In genomic region chr9:105479846-105480245, GRCh38 we compare ENCODE assay signal across 32 cellular contexts.
"Had no signal": no experiment of that assay in that cellular context is flagged by ENCODE, and none has a peak within 500 bp of the region (broad histone marks: within the 10 kb centered on the region; RNA-seq: fewer than 3 reads in every experiment).

No MANE protein-coding gene starts in this region.

- H3K4me1 Mint-ChIP-seq: immature natural killer cell; naive thymus-derived CD4-positive, alpha-beta T cell; stimulated activated effector memory CD8-positive, alpha-beta T cell treated with anti-CD3 and anti-CD28 coated beads, Interleukin-12 subunit alpha, Interleukin-12 subunit beta, amount 100 ng/mL, for 72 hours had no signal

- ATAC-seq: left colon; left lung; lower lobe of right lung; mucosa of descending colon; naive thymus-derived CD4-positive, alpha-beta T cell; natural killer cell treated with Interleukin-12 subunit alpha and Interleukin-12 subunit beta and Interleukin-15 and Interleukin-18, amount 100 ng/mL, for 72 hours; pancreas; right cardiac atrium; sciatic nerve; stimulated activated effector memory CD8-positive, alpha-beta T cell treated with anti-CD3 and anti-CD28 coated beads, Interleukin-12 subunit alpha, Interleukin-12 subunit beta, amount 100 ng/mL, for 72 hours; upper lobe of right lung had no signal

- H3K27ac Mint-ChIP-seq: immature natural killer cell; naive thymus-derived CD4-positive, alpha-beta T cell; natural killer cell treated with Interleukin-12 subunit alpha and Interleukin-12 subunit beta and Interleukin-15 and Interleukin-18, amount 100 ng/mL, for 72 hours; stimulated activated effector memory CD8-positive, alpha-beta T cell treated with anti-CD3 and anti-CD28 coated beads, Interleukin-12 subunit alpha, Interleukin-12 subunit beta, amount 100 ng/mL, for 72 hours; stimulated activated naive CD8-positive, alpha-beta T cell treated with anti-CD3 and anti-CD28 coated beads, Interleukin-15, Interleukin-2, amounts not matched to agents 100 ng/mL and 50 ng/mL, for 24 hours had no signal

- H3K4me1 ChIP-seq: left lung, lower lobe of right lung, pancreas, prostate gland, suprapubic skin, tibial artery, upper lobe of right lung had no signal

- H3K27me3 ChIP-seq: left lung, pancreas, suprapubic skin, tibial artery, upper lobe of right lung had no signal

- H3K4me3 Mint-ChIP-seq: immature natural killer cell; naive thymus-derived CD4-positive, alpha-beta T cell; natural killer cell treated with Interleukin-12 subunit alpha and Interleukin-12 subunit beta and Interleukin-15 and Interleukin-18, amount 100 ng/mL, for 72 hours; neural crest cell; stimulated activated effector memory CD8-positive, alpha-beta T cell treated with anti-CD3 and anti-CD28 coated beads, Interleukin-12 subunit alpha, Interleukin-12 subunit beta, amount 100 ng/mL, for 72 hours; stimulated activated naive CD8-positive, alpha-beta T cell treated with anti-CD3 and anti-CD28 coated beads, Interleukin-15, Interleukin-2, amounts not matched to agents 100 ng/mL and 50 ng/mL, for 24 hours had no signal

- H3K9me3 Mint-ChIP-seq: immature natural killer cell; naive thymus-derived CD4-positive, alpha-beta T cell; natural killer cell treated with Interleukin-12 subunit alpha and Interleukin-12 subunit beta and Interleukin-15 and Interleukin-18, amount 100 ng/mL, for 72 hours; neural crest cell; stimulated activated effector memory CD8-positive, alpha-beta T cell treated with anti-CD3 and anti-CD28 coated beads, Interleukin-12 subunit alpha, Interleukin-12 subunit beta, amount 100 ng/mL, for 72 hours; stimulated activated naive CD8-positive, alpha-beta T cell treated with anti-CD3 and anti-CD28 coated beads, Interleukin-15, Interleukin-2, amounts not matched to agents 100 ng/mL and 50 ng/mL, for 24 hours had no signal

- DNase-seq: hypothalamus; immature natural killer cell; kidney; left colon; left lung; lower lobe of right lung; mammary epithelial cell; mesenchymal stem cell; mucosa of descending colon; naive thymus-derived CD4-positive, alpha-beta T cell; nucleus accumbens; pancreas; posterior cingulate gyrus; retina; stimulated activated CD4-positive, alpha-beta T cell treated with anti-CD3 and anti-CD28 coated beads, Interleukin-12 subunit alpha, Interleukin-12 subunit beta, amount 100 ng/mL, for 4 hours; stimulated activated CD4-positive, alpha-beta T cell treated with anti-CD3 and anti-CD28 coated beads, Interleukin-15, amount 100 ng/mL, for 24 hours; stimulated activated CD4-positive, alpha-beta T cell treated with anti-CD3 and anti-CD28 coated beads, Interleukin-2, amount 100 ng/mL, for 24 hours; stimulated activated CD4-positive, alpha-beta T cell treated with anti-CD3 and anti-CD28 coated beads, Interleukin-4, amount 100 ng/mL, for 1 hour; stimulated activated naive CD4-positive, alpha-beta T cell; tibial artery; trophoblast cell; upper lobe of right lung had no signal

- H3K4me3 ChIP-seq: left lung, lower lobe of right lung, mucosa of descending colon, pancreas, prostate gland, skin epidermis, suprapubic skin, thoracic aorta, tibial artery, upper lobe of right lung had no signal

- H3K36me3 ChIP-seq: left lung, lower lobe of right lung, pancreas, prostate gland, suprapubic skin, thoracic aorta, tibial artery, upper lobe of right lung had no signal

- H3K36me3 Mint-ChIP-seq: naive thymus-derived CD4-positive, alpha-beta T cell; natural killer cell treated with Interleukin-12 subunit alpha and Interleukin-12 subunit beta and Interleukin-15 and Interleukin-18, amount 100 ng/mL, for 72 hours; stimulated activated effector memory CD8-positive, alpha-beta T cell treated with anti-CD3 and anti-CD28 coated beads, Interleukin-12 subunit alpha, Interleukin-12 subunit beta, amount 100 ng/mL, for 72 hours had no signal

- H3K27me3 Mint-ChIP-seq: naive thymus-derived CD4-positive, alpha-beta T cell; stimulated activated naive CD8-positive, alpha-beta T cell treated with anti-CD3 and anti-CD28 coated beads, Interleukin-15, Interleukin-2, amounts not matched to agents 100 ng/mL and 50 ng/mL, for 24 hours had no signal

- H3K9me3 ChIP-seq: left lung, lower lobe of right lung, mucosa of descending colon, pancreas, prostate gland, suprapubic skin, thoracic aorta, tibial artery, upper lobe of right lung had no signal
